In genomic region chr9:133685653-133686504, GRCh38 we compare ENCODE assay signal across 28 cellular contexts. TPM values are rescaled to one million over a fixed set of nuclear protein-coding genes. Genes with fewer than 3 reads are reported as not detected.
DNase-seq lines count a peak whose midpoint lies in the region; ATAC-seq lines count a peak whose summit lies in the region.
"Had no signal": no experiment of that assay in that cellular context is flagged by ENCODE, and none has a peak within 500 bp of the region (broad histone marks: within the 10 kb centered on the region; RNA-seq: fewer than 3 reads in every experiment).

No MANE protein-coding gene starts in this region.

- peak overlapping the region; percentile 6 for H3K27ac Mint-ChIP-seq in activated naive CD8-positive, alpha-beta T cell treated with anti-CD3 and anti-CD28 coated beads for 36 hours
- H3K27ac Mint-ChIP-seq: activated CD4-positive, alpha-beta memory T cell treated with anti-CD3 and anti-CD28 coated beads, Interleukin-2, amount 10 ng/mL, durations not matched to agents 7 days and 5 days had no signal

- peaks cover 14% of the 10 kb centered on the region for H3K4me1 Mint-ChIP-seq in activated naive CD8-positive, alpha-beta T cell treated with anti-CD3 and anti-CD28 coated beads for 36 hours

- DNase-seq in Right ventricle myocardium inferior (ENCODE audit: missing footprints) (peak; percentile 41), left ventricle myocardium superior (no peak), right cardiac atrium (peak in 2 of 3 donors; percentile 55)
- DNase-seq in activated naive CD8-positive, alpha-beta T cell treated with anti-CD3 and anti-CD28 coated beads for 36 hours: no peak
- DNase-seq: activated CD4-positive, alpha-beta memory T cell treated with anti-CD3 and anti-CD28 coated beads, Interleukin-2, amount 10 ng/mL, durations not matched to agents 7 days and 5 days; activated T-cell treated with anti-CD3 and anti-CD28 coated beads, Interleukin-2, amount 50 U/mL, for 48 hours; brain microvascular endothelial cell; hippocampal formation; KBM-7; mammary epithelial cell; naive B cell; NCI-H1694 treated with DMSO at 0.1 percent for 48 hours; NCI-H226; OCI-M1; SHP77; sigmoid colon; testis had no signal

- no peaks in the 10 kb centered on the region for H3K27me3 ChIP-seq in right cardiac atrium (ENCODE audit: control insufficient read depth, insufficient read depth)
- H3K27me3 ChIP-seq in thymus (ENCODE audit: control insufficient read depth, insufficient read depth): no peaks in the 10 kb centered on the region
- H3K27me3 ChIP-seq: brain microvascular endothelial cell, pancreas, sigmoid colon, testis had no signal

- H3K9me3 ChIP-seq in right cardiac atrium (ENCODE audit: control insufficient read depth, low read length) (no peaks in the 10 kb centered on the region), thymus (ENCODE audit: control insufficient read depth) (no peaks in the 10 kb centered on the region)
- H3K9me3 ChIP-seq: pancreas, sigmoid colon, testis had no signal

- 88% methylated on average over 17 of the region's 17 CpGs for WGBS in right cardiac atrium
- WGBS in thymus: 97% methylated on average over 17 of the region's 17 CpGs

- H3K4me3 Mint-ChIP-seq in activated naive CD8-positive, alpha-beta T cell treated with anti-CD3 and anti-CD28 coated beads for 36 hours: no peak overlapping the region
- H3K4me3 Mint-ChIP-seq: activated CD4-positive, alpha-beta memory T cell treated with anti-CD3 and anti-CD28 coated beads, Interleukin-2, amount 10 ng/mL, durations not matched to agents 7 days and 5 days; naive B cell had no signal

- H3K27me3 Mint-ChIP-seq in activated naive CD8-positive, alpha-beta T cell treated with anti-CD3 and anti-CD28 coated beads for 36 hours: no peaks in the 10 kb centered on the region
- H3K27me3 Mint-ChIP-seq: activated CD4-positive, alpha-beta memory T cell treated with anti-CD3 and anti-CD28 coated beads, Interleukin-2, amount 10 ng/mL, durations not matched to agents 7 days and 5 days had no signal

- H3K36me3 Mint-ChIP-seq in activated naive CD8-positive, alpha-beta T cell treated with anti-CD3 and anti-CD28 coated beads for 36 hours: peaks cover 4% of the 10 kb centered on the region
- H3K36me3 Mint-ChIP-seq: activated naive CD4-positive, alpha-beta T cell treated with anti-CD3 and anti-CD28 coated beads, Interleukin-2, amount 50 U/mL, for 72 hours; naive B cell had no signal

- H3K4me1 ChIP-seq in right cardiac atrium (ENCODE audit: control insufficient read depth, insufficient read depth, low read length) (peaks cover 2% of the 10 kb centered on the region), thymus (ENCODE audit: control insufficient read depth, insufficient read depth, low read length) (peaks cover 4% of the 10 kb centered on the region)
- H3K4me1 ChIP-seq: pancreas had no signal

- ATAC-seq in Right ventricle myocardium inferior: no peak
- no peak for ATAC-seq in left ventricle myocardium superior
- no peak for ATAC-seq in right cardiac atrium
- no peak for ATAC-seq in GM19035 (IDR thresholded peaks at IDR 0.05; ENCODE audit: unreplicated experiment)
- ATAC-seq in HG03039 (IDR thresholded peaks at IDR 0.05; ENCODE audit: unreplicated experiment): no peak
- ATAC-seq in GM18498 (IDR thresholded peaks at IDR 0.05; ENCODE audit: unreplicated experiment): no peak
- ATAC-seq: activated naive CD4-positive, alpha-beta T cell treated with anti-CD3 and anti-CD28 coated beads, Interleukin-2, amount 50 U/mL, for 72 hours; pancreas had no signal

- peaks cover 4% of the 10 kb centered on the region for H3K36me3 ChIP-seq in thymus (ENCODE audit: control insufficient read depth, insufficient read depth)
- H3K36me3 ChIP-seq: brain microvascular endothelial cell, pancreas, sigmoid colon had no signal

- no peaks in the 10 kb centered on the region for H3K9me3 Mint-ChIP-seq in activated naive CD8-positive, alpha-beta T cell treated with anti-CD3 and anti-CD28 coated beads for 36 hours
- H3K9me3 Mint-ChIP-seq: activated CD4-positive, alpha-beta memory T cell treated with anti-CD3 and anti-CD28 coated beads, Interleukin-2, amount 10 ng/mL, durations not matched to agents 7 days and 5 days; activated naive CD4-positive, alpha-beta T cell treated with anti-CD3 and anti-CD28 coated beads, Interleukin-2, amount 50 U/mL, for 72 hours; naive B cell had no signal

- intact Hi-C loops in Right ventricle myocardium inferior (cut with DNase I): loop anchor here (5.0 kb wide), 1 partner anchor 104 kb away; no protein-coding TSS in a partner anchor
- intact Hi-C loops in left ventricle myocardium superior (cut with micrococcal nuclease): no loop called here
- intact Hi-C loops in right cardiac atrium (cut with DNase I): no loop called here

- H3K27ac ChIP-seq in right cardiac atrium (ENCODE audit: low read length) (no peak overlapping the region), thymus (ENCODE audit: low read depth) (peak overlapping the region; percentile 8)
- H3K27ac ChIP-seq: brain microvascular endothelial cell, epithelial cell of prostate, pancreas, sigmoid colon, testis had no signal

- H3K4me3 ChIP-seq in right cardiac atrium (ENCODE audit: low read length) (no peak overlapping the region), thymus (ENCODE audit: low read length) (no peak overlapping the region)
- H3K4me3 ChIP-seq: pancreas, sigmoid colon, testis had no signal

RNA-seq across cellular contexts. Expression of gene DBH, which starts 49.7 kb away (rescaled TPM):
- not detected for total RNA-seq in Right ventricle myocardium inferior
- not detected for total RNA-seq in left ventricle myocardium superior
- not detected for total RNA-seq in activated naive CD8-positive, alpha-beta T cell treated with anti-CD3 and anti-CD28 coated beads for 36 hours
- under 1 TPM in 2 of 4 donors, not detected in 2; 0.09 to 0.14 TPM for total RNA-seq in right cardiac atrium
- polyA plus RNA-seq in right cardiac atrium: 0.05 TPM
- 0.25 TPM for polyA plus RNA-seq in thymus
- total RNA-seq: activated CD4-positive, alpha-beta memory T cell treated with anti-CD3 and anti-CD28 coated beads, Interleukin-2, amount 10 ng/mL, durations not matched to agents 7 days and 5 days; activated naive CD4-positive, alpha-beta T cell treated with anti-CD3 and anti-CD28 coated beads, Interleukin-2, amount 50 U/mL, for 72 hours; dermis microvascular lymphatic vessel endothelial cell; fibroblast of villous mesenchyme; H4; mammary epithelial cell; pancreas; sigmoid colon had no signal
- polyA plus RNA-seq: AG04450, mammary epithelial cell had no signal

RNA-seq across cellular contexts. Expression of gene SARDH, which starts 52.3 kb away (rescaled TPM):
- total RNA-seq in Right ventricle myocardium inferior: 0.41 TPM
- total RNA-seq in left ventricle myocardium superior: 0.64 TPM
- total RNA-seq in activated naive CD8-positive, alpha-beta T cell treated with anti-CD3 and anti-CD28 coated beads for 36 hours: 1 to 10 TPM; 2.3 to 2.7 TPM
- total RNA-seq in right cardiac atrium: 1 to 10 TPM; 2.5 to 3.2 (median 2.8) TPM
- polyA plus RNA-seq in right cardiac atrium: 1.7 TPM
- polyA plus RNA-seq in thymus: 5.4 TPM

Comparison
In these comparisons a context has a peak if more than half of its experiments do, and no peak if none do; other contexts are left out.
1. DNase-seq: peak in Right ventricle myocardium inferior (single experiment) and right cardiac atrium (2 of 3); none in left ventricle myocardium superior (single experiment) and activated naive CD8-positive, alpha-beta T cell treated with anti-CD3 and anti-CD28 coated beads for 36 hours (single experiment).